1 cellular context compared by ENCODE assay signal in the genomic region with DNA sequence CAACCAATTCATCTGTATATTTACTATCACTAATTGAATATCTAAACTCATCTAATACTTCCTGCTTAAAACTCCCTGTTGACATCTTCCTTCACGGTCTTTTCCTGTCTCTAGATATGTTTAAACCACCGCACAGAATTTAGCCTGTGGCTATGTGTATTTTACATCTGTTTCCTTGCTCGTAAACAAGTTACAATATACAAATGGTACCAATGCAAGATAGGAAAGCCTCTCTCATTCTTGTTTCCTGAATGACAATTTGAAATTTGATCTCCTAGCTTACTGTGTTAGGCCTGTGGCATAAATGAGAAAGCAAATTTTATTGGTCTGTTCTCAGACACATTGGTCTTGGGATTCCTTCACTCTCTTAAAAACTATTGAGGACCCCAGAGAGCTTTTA.
TF ChIP-seq lines count a peak whose summit lies in the region.

No MANE protein-coding gene starts in this region.

TF ChIP-seq in GM23338, 12 proteins besides CTCF, POLR2A, EP300 and RAD21 (continued from another document):
- TF ChIP-seq, protein P1, sequence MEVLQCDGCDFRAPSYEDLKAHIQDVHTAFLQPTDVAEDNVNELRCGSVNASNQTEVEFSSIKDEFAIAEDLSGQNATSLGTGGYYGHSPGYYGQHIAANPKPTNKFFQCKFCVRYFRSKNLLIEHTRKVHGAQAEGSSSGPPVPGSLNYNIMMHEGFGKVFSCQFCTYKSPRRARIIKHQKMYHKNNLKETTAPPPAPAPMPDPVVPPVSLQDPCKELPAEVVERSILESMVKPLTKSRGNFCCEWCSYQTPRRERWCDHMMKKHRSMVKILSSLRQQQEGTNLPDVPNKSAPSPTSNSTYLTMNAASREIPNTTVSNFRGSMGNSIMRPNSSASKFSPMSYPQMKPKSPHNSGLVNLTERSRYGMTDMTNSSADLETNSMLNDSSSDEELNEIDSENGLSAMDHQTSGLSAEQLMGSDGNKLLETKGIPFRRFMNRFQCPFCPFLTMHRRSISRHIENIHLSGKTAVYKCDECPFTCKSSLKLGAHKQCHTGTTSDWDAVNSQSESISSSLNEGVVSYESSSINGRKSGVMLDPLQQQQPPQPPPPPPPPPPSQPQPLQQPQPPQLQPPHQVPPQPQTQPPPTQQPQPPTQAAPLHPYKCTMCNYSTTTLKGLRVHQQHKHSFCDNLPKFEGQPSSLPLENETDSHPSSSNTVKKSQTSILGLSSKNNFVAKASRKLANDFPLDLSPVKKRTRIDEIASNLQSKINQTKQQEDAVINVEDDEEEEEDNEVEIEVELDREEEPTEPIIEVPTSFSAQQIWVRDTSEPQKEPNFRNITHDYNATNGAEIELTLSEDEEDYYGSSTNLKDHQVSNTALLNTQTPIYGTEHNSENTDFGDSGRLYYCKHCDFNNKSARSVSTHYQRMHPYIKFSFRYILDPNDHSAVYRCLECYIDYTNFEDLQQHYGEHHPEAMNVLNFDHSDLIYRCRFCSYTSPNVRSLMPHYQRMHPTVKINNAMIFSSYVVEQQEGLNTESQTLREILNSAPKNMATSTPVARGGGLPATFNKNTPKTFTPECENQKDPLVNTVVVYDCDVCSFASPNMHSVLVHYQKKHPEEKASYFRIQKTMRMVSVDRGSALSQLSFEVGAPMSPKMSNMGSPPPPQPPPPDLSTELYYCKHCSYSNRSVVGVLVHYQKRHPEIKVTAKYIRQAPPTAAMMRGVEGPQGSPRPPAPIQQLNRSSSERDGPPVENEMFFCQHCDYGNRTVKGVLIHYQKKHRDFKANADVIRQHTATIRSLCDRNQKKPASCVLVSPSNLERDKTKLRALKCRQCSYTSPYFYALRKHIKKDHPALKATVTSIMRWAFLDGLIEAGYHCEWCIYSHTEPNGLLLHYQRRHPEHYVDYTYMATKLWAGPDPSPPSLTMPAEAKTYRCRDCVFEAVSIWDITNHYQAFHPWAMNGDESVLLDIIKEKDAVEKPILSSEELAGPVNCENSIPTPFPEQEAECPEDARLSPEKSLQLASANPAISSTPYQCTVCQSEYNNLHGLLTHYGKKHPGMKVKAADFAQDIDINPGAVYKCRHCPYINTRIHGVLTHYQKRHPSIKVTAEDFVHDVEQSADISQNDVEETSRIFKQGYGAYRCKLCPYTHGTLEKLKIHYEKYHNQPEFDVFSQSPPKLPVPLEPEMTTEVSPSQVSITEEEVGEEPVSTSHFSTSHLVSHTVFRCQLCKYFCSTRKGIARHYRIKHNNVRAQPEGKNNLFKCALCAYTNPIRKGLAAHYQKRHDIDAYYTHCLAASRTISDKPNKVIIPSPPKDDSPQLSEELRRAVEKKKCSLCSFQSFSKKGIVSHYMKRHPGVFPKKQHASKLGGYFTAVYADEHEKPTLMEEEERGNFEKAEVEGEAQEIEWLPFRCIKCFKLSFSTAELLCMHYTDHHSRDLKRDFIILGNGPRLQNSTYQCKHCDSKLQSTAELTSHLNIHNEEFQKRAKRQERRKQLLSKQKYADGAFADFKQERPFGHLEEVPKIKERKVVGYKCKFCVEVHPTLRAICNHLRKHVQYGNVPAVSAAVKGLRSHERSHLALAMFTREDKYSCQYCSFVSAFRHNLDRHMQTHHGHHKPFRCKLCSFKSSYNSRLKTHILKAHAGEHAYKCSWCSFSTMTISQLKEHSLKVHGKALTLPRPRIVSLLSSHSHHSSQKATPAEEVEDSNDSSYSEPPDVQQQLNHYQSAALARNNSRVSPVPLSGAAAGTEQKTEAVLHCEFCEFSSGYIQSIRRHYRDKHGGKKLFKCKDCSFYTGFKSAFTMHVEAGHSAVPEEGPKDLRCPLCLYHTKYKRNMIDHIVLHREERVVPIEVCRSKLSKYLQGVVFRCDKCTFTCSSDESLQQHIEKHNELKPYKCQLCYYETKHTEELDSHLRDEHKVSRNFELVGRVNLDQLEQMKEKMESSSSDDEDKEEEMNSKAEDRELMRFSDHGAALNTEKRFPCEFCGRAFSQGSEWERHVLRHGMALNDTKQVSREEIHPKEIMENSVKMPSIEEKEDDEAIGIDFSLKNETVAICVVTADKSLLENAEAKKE (CRISPR knock-in tag; IDR thresholded peaks at IDR 0.05): no peak
- TF ChIP-seq STAT1 (IDR thresholded peaks at IDR 0.05; ENCODE audit: unreplicated experiment): no peak
